14 cellular contexts compared by ENCODE assay signal in the genomic region with DNA sequence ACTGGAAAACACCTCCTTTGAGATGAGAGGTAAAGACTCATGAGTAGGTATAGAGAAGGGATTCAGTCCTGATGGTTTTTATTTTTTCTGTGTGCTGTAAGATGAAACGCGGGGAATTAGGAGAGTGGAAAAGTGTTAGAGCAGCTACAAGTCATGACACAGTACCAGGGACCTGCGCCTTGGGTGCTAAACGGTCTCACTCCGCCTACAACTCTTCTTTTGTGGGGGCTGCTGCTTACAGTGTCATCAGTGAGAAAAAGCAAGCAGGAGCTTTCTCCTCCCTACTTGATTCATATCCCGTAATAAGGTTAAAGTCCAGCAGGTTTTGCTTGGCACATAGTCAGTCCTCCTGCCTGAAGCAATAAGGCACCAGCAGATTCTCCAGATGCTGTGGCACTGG. TPM values are rescaled to one million over a fixed set of nuclear protein-coding genes. Genes with fewer than 3 reads are reported as not detected.
"Had no signal": no experiment of that assay in that cellular context is flagged by ENCODE, and none has a peak within 500 bp of the region (broad histone marks: within the 10 kb centered on the region; RNA-seq: fewer than 3 reads in every experiment).

No MANE protein-coding gene starts in this region.

- H3K27me3 ChIP-seq: neutrophil, tibial artery had no signal

- H3K4me1 ChIP-seq: tibial artery had no signal

- H3K27ac Mint-ChIP-seq: stimulated activated memory B cell treated with anti-CD40 and anti-IgM and Interleukin-4, amounts not matched to agents 10 μg/mL and 1 μg/mL and 100 μg/mL, for 72 hours had no signal

- H3K27me3 Mint-ChIP-seq: stimulated activated memory B cell treated with anti-CD40 and anti-IgM and Interleukin-4, amounts not matched to agents 10 μg/mL and 1 μg/mL and 100 μg/mL, for 72 hours had no signal

- H3K4me3 Mint-ChIP-seq: stimulated activated memory B cell treated with anti-CD40 and anti-IgM and Interleukin-4, amounts not matched to agents 10 μg/mL and 1 μg/mL and 100 μg/mL, for 72 hours had no signal

- H3K9me3 Mint-ChIP-seq: stimulated activated memory B cell treated with anti-CD40 and anti-IgM and Interleukin-4, amounts not matched to agents 10 μg/mL and 1 μg/mL and 100 μg/mL, for 72 hours had no signal

- ATAC-seq: esophagus mucosa; left lobe of liver; stimulated activated memory B cell treated with anti-CD40 and anti-IgM and Interleukin-4, amounts not matched to agents 10 μg/mL and 1 μg/mL and 100 μg/mL, for 72 hours had no signal

- H3K4me1 Mint-ChIP-seq: stimulated activated memory B cell treated with anti-CD40 and anti-IgM and Interleukin-4, amounts not matched to agents 10 μg/mL and 1 μg/mL and 100 μg/mL, for 72 hours had no signal

- H3K4me3 ChIP-seq: hepatocyte, tibial artery had no signal

- H3K36me3 ChIP-seq: tibial artery had no signal

- H3K27ac ChIP-seq: hepatocyte, neutrophil, tibial artery had no signal

- DNase-seq: activated CD4-positive, CD25-positive, alpha-beta regulatory T cell treated with anti-CD3 and anti-CD28 coated beads, Interleukin-2, amount 50 U/mL, for 72 hours; activated gamma-delta T cell treated with Interleukin-2 at 50 U/mL for 16 hours; activated T-cell treated with anti-CD3 and anti-CD28 coated beads for 4 hours; amniotic stem cell; mammary epithelial cell; retina; stimulated activated CD4-positive, alpha-beta T cell treated with anti-CD3 and anti-CD28 coated beads, Interleukin-12 subunit alpha, Interleukin-12 subunit beta, amount 100 ng/mL, for 4 hours; stimulated activated CD4-positive, alpha-beta T cell treated with anti-CD3 and anti-CD28 coated beads, Interleukin-2, amount 100 ng/mL, for 24 hours; tibial artery had no signal

- H3K9me3 ChIP-seq: neutrophil, tibial artery had no signal

RNA-seq across cellular contexts. Expression of gene RASGRP1, which starts 39.1 kb away (rescaled TPM):
- polyA plus RNA-seq: mammary epithelial cell had no signal
